Comparison of ENCODE assay signal across 11 cellular contexts in the genomic region with DNA sequence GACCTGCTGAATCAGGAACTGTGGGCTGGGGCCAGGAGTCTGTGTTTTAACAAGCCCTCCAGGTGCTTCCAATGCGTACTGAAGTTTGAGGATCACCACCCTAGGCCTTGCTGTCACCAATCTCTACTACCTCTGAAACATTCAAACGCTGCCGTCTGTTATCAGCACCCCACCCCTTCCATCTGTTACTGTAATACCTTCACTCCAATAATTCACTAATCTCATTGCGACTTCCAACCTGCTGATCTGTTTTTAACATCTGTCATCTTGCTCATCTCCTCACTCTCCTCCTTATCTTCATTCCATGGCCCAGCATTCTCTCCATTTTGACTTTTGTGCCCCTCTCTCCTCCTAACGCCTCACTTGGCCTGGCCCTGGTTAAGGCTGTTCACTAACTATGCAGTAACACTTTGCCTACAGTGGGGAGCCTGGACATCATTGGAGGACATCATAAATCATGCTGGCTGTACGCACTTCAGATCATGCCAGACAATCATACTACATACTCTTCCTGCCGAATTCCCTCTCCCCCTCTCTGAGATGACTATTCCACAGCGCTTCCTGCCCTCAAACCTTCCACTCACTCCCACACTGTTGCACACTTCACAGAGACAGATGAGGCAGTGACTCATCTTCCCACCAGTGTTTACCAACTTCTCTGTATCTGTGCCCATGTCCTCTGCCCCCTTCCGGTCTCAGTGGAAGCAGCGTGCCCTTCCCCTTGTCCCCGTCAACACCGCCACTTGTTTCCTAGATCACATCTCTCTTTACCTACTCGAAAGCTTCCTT.
DNase-seq lines count a peak whose midpoint lies in the region; ATAC-seq and TF ChIP-seq lines count a peak whose summit lies in the region.
"Had no signal": no experiment of that assay in that cellular context is flagged by ENCODE, and none has a peak within 500 bp of the region (broad histone marks: within the 10 kb centered on the region; RNA-seq: fewer than 3 reads in every experiment).

No MANE protein-coding gene starts in this region.

- peak; percentile 26 for ATAC-seq in SK-N-SH treated with all-trans-retinoic acid at 6 μM for 48 hours
- ATAC-seq: stimulated activated memory B cell treated with anti-CD40 and anti-IgM and Interleukin-4, amounts not matched to agents 10 μg/mL and 1 μg/mL and 100 μg/mL, for 72 hours had no signal

- no peak for TF ChIP-seq CTCF in GM10266 (IDR thresholded peaks at IDR 0.05; ENCODE audit: control insufficient read depth, insufficient read depth, low read depth, missing control alignments)

- peak; percentile 68 to 69 for DNase-seq in AML-193 (lab: John Stamatoyannopoulos, UW)
- DNase-seq in GM03348 (ENCODE audit: low spot score), result peak; percentile 83
- DNase-seq in hepatic stellate cell (ENCODE audit: low spot score), result peak; percentile 61
- DNase-seq in RPMI8226, result no peak
- no peak for DNase-seq in HuH-7.5 (ENCODE audit: low spot score)
- no peak for DNase-seq in NCI-H1048 (lab: John Stamatoyannopoulos, UW)
- DNase-seq in GM10266 (ENCODE audit: extremely low spot score), result no peak
- DNase-seq: effector memory CD4-positive, alpha-beta T cell; naive thymus-derived CD8-positive, alpha-beta T cell had no signal

TF ChIP-seq in SK-N-SH treated with all-trans-retinoic acid at 6 μM for 48 hours, 23 proteins besides CTCF, POLR2A, EP300 and RAD21:
- TF ChIP-seq PPARA (CRISPR knock-in tag; IDR thresholded peaks at IDR 0.05; ENCODE audit: borderline replicate concordance), result no peak
- peak; percentile 25; the same call in 1 of the 2 replicates for TF ChIP-seq ZFP3 (CRISPR knock-in tag; IDR thresholded peaks at IDR 0.05)

Comparison
In these comparisons a context has a peak if more than half of its experiments do, and no peak if none do; other contexts are left out.
1. DNase-seq: peak in AML-193 (2 of 2), GM03348 (single experiment) and hepatic stellate cell (single experiment); none in RPMI8226 (single experiment), HuH-7.5 (single experiment), NCI-H1048 (single experiment) and GM10266 (single experiment).